Comparison of ENCODE assay signal across 18 cellular contexts in the genomic region with DNA sequence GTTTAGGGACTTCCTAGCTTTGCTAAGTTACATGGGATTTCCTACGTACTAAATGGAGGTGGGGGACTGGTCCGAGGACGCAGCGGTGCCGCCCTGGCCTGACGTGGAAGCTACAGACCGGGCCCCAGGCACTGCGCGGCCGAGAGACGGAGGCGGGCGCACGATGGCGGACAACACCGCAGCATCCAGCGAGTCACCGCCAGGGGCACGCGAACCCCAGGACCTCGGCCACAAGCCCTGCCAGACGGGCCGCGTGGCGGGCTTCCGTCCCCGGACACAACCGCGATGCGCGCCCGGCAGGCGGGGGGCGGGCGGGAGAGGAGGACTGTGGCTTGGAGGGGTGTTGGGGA.
"Had no signal": no experiment of that assay in that cellular context is flagged by ENCODE, and none has a peak within 500 bp of the region (broad histone marks: within the 10 kb centered on the region; RNA-seq: fewer than 3 reads in every experiment).

No MANE protein-coding gene starts in this region.

- ATAC-seq: heart left ventricle, natural killer cell had no signal

- H3K36me3 ChIP-seq: heart left ventricle, lower lobe of right lung, right atrium auricular region, sigmoid colon, suprapubic skin, thyroid gland had no signal

- DNase-seq: cortex of kidney; effector CD8-positive, alpha-beta T cell; heart left ventricle; hippocampal formation; kidney glomerular epithelial cell; lower lobe of right lung; natural killer cell; sigmoid colon; stimulated activated naive CD4-positive, alpha-beta T cell treated with Interleukin-2 at 50 U/mL for 16 hours; thyroid gland had no signal

- H3K4me1 Mint-ChIP-seq: memory B cell, mesothelial cell of epicardium, natural killer cell, neural crest cell had no signal

- H3K4me3 ChIP-seq: dorsolateral prefrontal cortex, heart left ventricle, lower lobe of right lung, right atrium auricular region, sigmoid colon, skin epidermis, suprapubic skin, thyroid gland had no signal

- H3K9me3 ChIP-seq: thyroid gland had no signal

- H3K27me3 ChIP-seq: right atrium auricular region, thyroid gland had no signal

- H3K4me3 Mint-ChIP-seq: memory B cell, mesothelial cell of epicardium, natural killer cell, neural crest cell, type B pancreatic cell had no signal

- H3K27ac ChIP-seq: dorsolateral prefrontal cortex, heart left ventricle, lower lobe of right lung, right atrium auricular region, sigmoid colon, skin epidermis, suprapubic skin, thyroid gland had no signal

- H3K36me3 Mint-ChIP-seq: natural killer cell, type B pancreatic cell had no signal

- H3K27ac Mint-ChIP-seq: memory B cell, mesothelial cell of epicardium, natural killer cell, type B pancreatic cell had no signal

- H3K4me1 ChIP-seq: heart left ventricle, lower lobe of right lung, right atrium auricular region, sigmoid colon, suprapubic skin, thyroid gland had no signal

- H3K27me3 Mint-ChIP-seq: type B pancreatic cell had no signal
